Comparison of ENCODE assay signal across 8 cellular contexts in genomic region chr3:32570426-32571191, GRCh38. TPM values are rescaled to one million over a fixed set of nuclear protein-coding genes. Genes with fewer than 3 reads are reported as not detected.
DNase-seq lines count a peak whose midpoint lies in the region; ATAC-seq and TF ChIP-seq lines count a peak whose summit lies in the region.

TSS of gene DYNC1LI1 (minus strand) at chr3:32570858. CDS start at chr3:32570770, 88 bp downstream.

- no peaks in the 10 kb centered on the region for H3K27me3 ChIP-seq in mononuclear cell (ENCODE audit: insufficient read depth, low read length)

- H3K9me3 ChIP-seq in mononuclear cell (ENCODE audit: low read depth, low read length): no peaks in the 10 kb centered on the region

- ATAC-seq in GM21619 (IDR thresholded peaks at IDR 0.05; ENCODE audit: unreplicated experiment): peak; percentile 85

- no peak for TF ChIP-seq RAD21 in Ishikawa (IDR thresholded peaks at IDR 0.05; ENCODE audit: low read depth)

- H3K4me3 ChIP-seq in epithelial cell of esophagus (ENCODE audit: low read length): peak within 1 kb of the TSS; percentile 73
- peak within 1 kb of the TSS; percentile 91 for H3K4me3 ChIP-seq in mononuclear cell (ENCODE audit: low read length)

- DNase-seq in DMS114 treated with DMSO at 0.1 percent for 48 hours (lab: John Stamatoyannopoulos, UW; ENCODE audit: unreplicated experiment) (peak; percentile 84), OCI-M2 (lab: John Stamatoyannopoulos, UW; ENCODE audit: unreplicated experiment) (peak; percentile 57), activated T-cell treated with anti-CD3 and anti-CD28 coated beads for 4 hours (peak; percentile 90), epithelial cell of esophagus (ENCODE audit: low read depth) (peak; percentile 93)
- peak; percentile 94 to 96 for DNase-seq in stimulated activated CD8-positive, alpha-beta memory T cell treated with anti-CD3 and anti-CD28 coated beads, Interleukin-2, amount 100 ng/mL, for 48 hours (ENCODE audit: low read depth in 2 of 2)

- TF ChIP-seq CTCF in epithelial cell of esophagus (IDR thresholded peaks at IDR 0.05; ENCODE audit: insufficient read depth, low read depth, low read length, missing control alignments): no peak

- H3K4me1 ChIP-seq in mononuclear cell (ENCODE audit: insufficient read depth, low read length): peaks cover 41% of the 10 kb centered on the region

- TF ChIP-seq EP300 in Ishikawa (IDR thresholded peaks at IDR 0.05; ENCODE audit: borderline replicate concordance): no peak

TF ChIP-seq in Ishikawa, 13 proteins besides CTCF, POLR2A, EP300 and RAD21:
- peak; percentile 35; the same call in 1 of the 2 replicates for TF ChIP-seq TCF12 (IDR thresholded peaks at IDR 0.05; ENCODE audit: low read depth)
- peak; percentile 64 for TF ChIP-seq TEAD4 (IDR thresholded peaks at IDR 0.05)
- peak; percentile 95 for TF ChIP-seq TAF1 (IDR thresholded peaks at IDR 0.05; ENCODE audit: low read depth)
- TF ChIP-seq ZBTB7A (IDR thresholded peaks at IDR 0.05; ENCODE audit: low read depth): peak; percentile 60
- TF ChIP-seq, protein P1, sequence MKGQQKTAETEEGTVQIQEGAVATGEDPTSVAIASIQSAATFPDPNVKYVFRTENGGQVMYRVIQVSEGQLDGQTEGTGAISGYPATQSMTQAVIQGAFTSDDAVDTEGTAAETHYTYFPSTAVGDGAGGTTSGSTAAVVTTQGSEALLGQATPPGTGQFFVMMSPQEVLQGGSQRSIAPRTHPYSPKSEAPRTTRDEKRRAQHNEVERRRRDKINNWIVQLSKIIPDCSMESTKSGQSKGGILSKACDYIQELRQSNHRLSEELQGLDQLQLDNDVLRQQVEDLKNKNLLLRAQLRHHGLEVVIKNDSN (IDR thresholded peaks at IDR 0.05): no peak
- TF ChIP-seq CEBPB (IDR thresholded peaks at IDR 0.05): no peak
- peak; percentile 49; the same call in 1 of the 2 replicates for TF ChIP-seq EGR1 (IDR thresholded peaks at IDR 0.05)
- peak; percentile 86; the same call in 1 of the 2 replicates for TF ChIP-seq MAX (IDR thresholded peaks at IDR 0.05)
- TF ChIP-seq NFIC (IDR thresholded peaks at IDR 0.05): no peak
- peak; percentile 91 for TF ChIP-seq YY1 (IDR thresholded peaks at IDR 0.05; ENCODE audit: low read depth)

RNA-seq across cellular contexts. Expression of gene DYNC1LI1, which starts in this region (rescaled TPM):
- 43.3 TPM for total RNA-seq in mononuclear cell

Comparison
In these comparisons a context has a peak if more than half of its experiments do, and no peak if none do; other contexts are left out.
1. Peak in every context shown above with its lines: DNase-seq, ATAC-seq and H3K4me3 ChIP-seq.